ENCODE assay signal across 8 cellular contexts in the genomic region with DNA sequence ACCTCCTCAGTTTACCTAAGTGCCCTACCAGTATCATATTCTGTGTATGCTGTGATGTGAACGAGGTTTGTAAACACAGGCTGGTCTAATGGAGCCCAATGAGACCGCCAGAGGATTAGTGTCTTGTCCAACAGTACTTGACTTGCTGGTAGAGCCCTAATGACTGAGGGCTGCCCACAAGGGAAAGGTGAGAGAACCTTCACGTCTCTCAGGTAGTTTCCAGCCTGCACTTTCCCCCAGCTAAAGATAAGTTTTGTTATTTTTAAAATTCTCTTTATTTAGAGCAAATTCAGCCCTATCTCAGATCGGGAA. TPM values are rescaled to one million over a fixed set of nuclear protein-coding genes. Genes with fewer than 3 reads are reported as not detected.
DNase-seq lines count a peak whose midpoint lies in the region; ATAC-seq and TF ChIP-seq lines count a peak whose summit lies in the region.

No MANE protein-coding gene starts in this region.

- CTCF ChIA-PET in GM10248 (lab: Yijun Ruan, JAX), result interaction anchor here (1.1 to 6.7 kb wide), 6 partner anchors 13 to 137 kb away, joined by 3 to 53 read pairs (median 8); no protein-coding TSS in a partner anchor

- peaks cover 0 to 9% (median 2%) of the 10 kb centered on the region in 3 donors for H3K36me3 Mint-ChIP-seq in naive thymus-derived CD8-positive, alpha-beta T cell

- H3K27ac Mint-ChIP-seq in naive thymus-derived CD8-positive, alpha-beta T cell, result peak overlapping the region in 8 of 10 donors; percentile 97 to 99 (median 98)

- peaks cover 19% of the 10 kb centered on the region for H3K4me1 ChIP-seq in effector memory CD4-positive, alpha-beta T cell (ENCODE audit: control insufficient read depth, insufficient read depth, low read length, poor library complexity, severe bottlenecking)

- H3K9me3 ChIP-seq in effector memory CD4-positive, alpha-beta T cell (ENCODE audit: control insufficient read depth, low read length), result no peaks in the 10 kb centered on the region

- H3K4me3 Mint-ChIP-seq in naive thymus-derived CD8-positive, alpha-beta T cell, result peak overlapping the region in 9 of 10 donors; percentile 91 to 97 (median 94)

- no peak for TF ChIP-seq POLR2A in NB4 (IDR thresholded peaks at IDR 0.05; ENCODE audit: extremely low read depth, insufficient read length)

- ATAC-seq in GM21576 (IDR thresholded peaks at IDR 0.05; ENCODE audit: unreplicated experiment), result peak; percentile 27
- ATAC-seq in naive thymus-derived CD8-positive, alpha-beta T cell, result peak in 1 of 2 donors; percentile 26

- POLR2A ChIA-PET in naive thymus-derived CD8-positive, alpha-beta T cell (lab: Charles Lee), result interaction anchor here (0.7 to 6.5 kb wide), 7 partner anchors 12 to 1709 kb away, joined by 3 to 107 read pairs (median 4); a partner anchor contains a TSS
- POLR2A ChIA-PET in GM10248 (lab: Yijun Ruan, JAX), result interaction anchor here (0.7 to 1.4 kb wide), 2 partner anchors 13 to 218 kb away, joined by 3 to 4 read pairs; no protein-coding TSS in a partner anchor

- DNase-seq in DMS79 (lab: John Stamatoyannopoulos, UW), result peak; percentile 24
- DNase-seq in NB4 (ENCODE audit: low read depth), result no peak
- DNase-seq in effector memory CD4-positive, alpha-beta T cell, result no peak
- DNase-seq in naive thymus-derived CD8-positive, alpha-beta T cell, result no peak
- no peak for DNase-seq in GM10248 (ENCODE audit: extremely low spot score)
- DNase-seq in HuH-7.5 (ENCODE audit: low spot score), result no peak
- DNase-seq in CD1c-positive myeloid dendritic cell (ENCODE audit: extremely low spot score), result no peak

- H3K36me3 ChIP-seq in effector memory CD4-positive, alpha-beta T cell (ENCODE audit: control insufficient read depth, insufficient read depth, low read length), result no peaks in the 10 kb centered on the region

- peak overlapping the region; percentile 98 for H3K27ac ChIP-seq in effector memory CD4-positive, alpha-beta T cell (ENCODE audit: insufficient read depth, low read length, poor library complexity, severe bottlenecking)

- no peaks in the 10 kb centered on the region for H3K27me3 Mint-ChIP-seq in naive thymus-derived CD8-positive, alpha-beta T cell

- no peaks in the 10 kb centered on the region for H3K27me3 ChIP-seq in effector memory CD4-positive, alpha-beta T cell (replicated peaks; ENCODE audit: control insufficient read depth, insufficient read depth, low read length, poor library complexity, severe bottlenecking)

- peaks cover 20 to 30% (median 28%) of the 10 kb centered on the region in 4 donors for H3K4me1 Mint-ChIP-seq in naive thymus-derived CD8-positive, alpha-beta T cell

- peak overlapping the region; percentile 83 for H3K4me3 ChIP-seq in NB4 (ENCODE audit: low read depth, low read length)
- H3K4me3 ChIP-seq in effector memory CD4-positive, alpha-beta T cell (ENCODE audit: insufficient read depth, low read depth, low read length, poor library complexity, severe bottlenecking), result peak overlapping the region; percentile 88

- H3K9me3 Mint-ChIP-seq in naive thymus-derived CD8-positive, alpha-beta T cell, result no peaks in the 10 kb centered on the region

- TF ChIP-seq CTCF in NB4 (IDR thresholded peaks at IDR 0.05; ENCODE audit: low read depth, low read length), result no peak
- no peak for TF ChIP-seq CTCF in GM10248 (IDR thresholded peaks at IDR 0.05; ENCODE audit: control extremely low read depth, extremely low read depth, low read depth, missing control alignments)

RNA-seq across cellular contexts. Expression of a gene that starts 0.5 kb away (rescaled TPM):
- total RNA-seq in naive thymus-derived CD8-positive, alpha-beta T cell, result 100 to 1,000 TPM; 138 to 142 TPM
- 10 to 100 TPM; 14.1 to 17.0 (median 16.1) TPM for polyA plus RNA-seq in naive thymus-derived CD8-positive, alpha-beta T cell
